12 cellular contexts compared by ENCODE assay signal in genomic region chr12:12365931-12366431, GRCh38. TPM values are rescaled to one million over a fixed set of nuclear protein-coding genes. Genes with fewer than 3 reads are reported as not detected.
DNase-seq lines count a peak whose midpoint lies in the region; ATAC-seq and TF ChIP-seq lines count a peak whose summit lies in the region.
"Had no signal": no experiment of that assay in that cellular context is flagged by ENCODE, and none has a peak within 500 bp of the region (broad histone marks: within the 10 kb centered on the region; RNA-seq: fewer than 3 reads in every experiment).

No MANE protein-coding gene starts in this region.

- H3K27me3 Mint-ChIP-seq in MCF 10A (ENCODE audit: insufficient read depth, unreplicated experiment), result no peaks in the 10 kb centered on the region
- no peaks in the 10 kb centered on the region for H3K27me3 Mint-ChIP-seq in activated CD8-positive, alpha-beta T cell treated with anti-CD3 and anti-CD28 coated beads for 36 hours

- H3K27me3 ChIP-seq in breast epithelium (no peaks in the 10 kb centered on the region), gastroesophageal sphincter (no peaks in the 10 kb centered on the region), thoracic aorta (replicated peaks; ENCODE audit: insufficient read depth) (no peaks in the 10 kb centered on the region), prostate gland (replicated peaks; ENCODE audit: insufficient read depth) (no peaks in the 10 kb centered on the region), MM.1S (replicated peaks; ENCODE audit: insufficient read depth, low read length) (no peaks in the 10 kb centered on the region)

- POLR2A ChIA-PET in MCF 10A (lab: Yijun Ruan, JAX), result interaction anchor here (0.9 to 3.1 kb wide), 3 partner anchors 8 to 353 kb away, joined by 3 to 34 read pairs (median 3); partner anchors contain the start of gene BORCS5
- POLR2A ChIA-PET in activated CD8-positive, alpha-beta T cell treated with anti-CD3 and anti-CD28 coated beads for 36 hours (lab: Charles Lee), result interaction anchor here (1.0 to 3.8 kb wide), 2 partner anchors 8 to 275 kb away, joined by 3 to 18 read pairs; partner anchors contain the start of gene BORCS5

- H3K9me2 ChIP-seq in MM.1S (replicated peaks; ENCODE audit: insufficient read depth, low read length), result no peaks in the 10 kb centered on the region

- ATAC-seq in activated CD8-positive, alpha-beta T cell treated with anti-CD3 and anti-CD28 coated beads for 36 hours, result peak; percentile 53
- ATAC-seq in gastroesophageal sphincter (peak; percentile 57), thoracic aorta (ENCODE audit: insufficient number of reproducible peaks, low FRiP score, low read depth) (no peak)
- ATAC-seq: right cardiac atrium had no signal

- no peak for TF ChIP-seq EP300 in gastroesophageal sphincter (IDR thresholded peaks at IDR 0.05)

- H3F3A ChIP-seq in MM.1S (ENCODE audit: insufficient read depth, low read length), result no peaks in the 10 kb centered on the region; the same call in 1 of the 2 replicates

- DNase-seq in breast epithelium (ENCODE audit: low spot score in 2 of 2), result no peak
- no peak for DNase-seq in MCF 10A (ENCODE audit: unreplicated experiment)
- no peak for DNase-seq in activated CD8-positive, alpha-beta T cell treated with anti-CD3 and anti-CD28 coated beads for 36 hours
- no peak for DNase-seq in thoracic aorta (ENCODE audit: low spot score)
- no peak for DNase-seq in stimulated activated CD4-positive, alpha-beta T cell treated with anti-CD3 and anti-CD28 coated beads, Interleukin-12 subunit alpha, Interleukin-12 subunit beta, amount 100 ng/mL, for 4 hours
- no peak for DNase-seq in prostate gland (ENCODE audit: low spot score)
- DNase-seq in MM.1S, result no peak
- DNase-seq: activated CD8-positive, alpha-beta memory T cell treated with anti-CD3 and anti-CD28 coated beads for 24 hours; right cardiac atrium; T-helper 1 cell had no signal

- H2AFZ ChIP-seq in MM.1S (ENCODE audit: low read length), result no peak overlapping the region

- intact Hi-C loops in breast epithelium (cut with DNase I; ENCODE audit: low total_unique reads), result no loop called here
- intact Hi-C loops in MCF 10A (cut with micrococcal nuclease), result no loop called here
- intact Hi-C loops in activated CD8-positive, alpha-beta T cell treated with anti-CD3 and anti-CD28 coated beads for 36 hours (cut with micrococcal nuclease), result no loop called here
- intact Hi-C loops in prostate gland (cut with DNase I), result no loop called here

- H3K9ac ChIP-seq in MM.1S (ENCODE audit: low read length), result no peak overlapping the region

- H3K9me3 ChIP-seq in breast epithelium (no peaks in the 10 kb centered on the region), gastroesophageal sphincter (no peaks in the 10 kb centered on the region), thoracic aorta (no peaks in the 10 kb centered on the region), prostate gland (no peaks in the 10 kb centered on the region), MM.1S (replicated peaks; ENCODE audit: insufficient read depth, low read length) (no peaks in the 10 kb centered on the region)

- H3K27ac Mint-ChIP-seq in MCF 10A (ENCODE audit: low read depth, unreplicated experiment), result no peak overlapping the region
- H3K27ac Mint-ChIP-seq in activated CD8-positive, alpha-beta T cell treated with anti-CD3 and anti-CD28 coated beads for 36 hours, result peak overlapping the region; percentile 54

- CTCF ChIA-PET in MCF 10A (lab: Yijun Ruan, JAX), result interaction anchor here (1.1 kb wide), 1 partner anchor 10 kb away, joined by 4 read pairs; no protein-coding TSS in a partner anchor
- CTCF ChIA-PET in activated CD8-positive, alpha-beta T cell treated with anti-CD3 and anti-CD28 coated beads for 36 hours (lab: Charles Lee), result interaction anchor here (1.0 to 5.8 kb wide), 6 partner anchors 9 to 300 kb away, joined by 3 to 34 read pairs (median 4); partner anchors contain the start of genes BORCS5 and DUSP16

- H3K36me3 Mint-ChIP-seq in MCF 10A (ENCODE audit: insufficient read depth, unreplicated experiment), result peaks cover 16% of the 10 kb centered on the region
- H3K36me3 Mint-ChIP-seq in activated CD8-positive, alpha-beta T cell treated with anti-CD3 and anti-CD28 coated beads for 36 hours (ENCODE audit: low read depth), result peaks cover 50% of the 10 kb centered on the region

- H3K4me3 Mint-ChIP-seq in MCF 10A (ENCODE audit: unreplicated experiment), result no peak overlapping the region
- H3K4me3 Mint-ChIP-seq in activated CD8-positive, alpha-beta T cell treated with anti-CD3 and anti-CD28 coated beads for 36 hours, result no peak overlapping the region

- H3K4me3 ChIP-seq in breast epithelium, result no peak overlapping the region
- H3K4me3 ChIP-seq in gastroesophageal sphincter, result no peak overlapping the region
- H3K4me3 ChIP-seq in thoracic aorta, result no peak overlapping the region
- H3K4me3 ChIP-seq in prostate gland, result no peak overlapping the region
- no peak overlapping the region for H3K4me3 ChIP-seq in MM.1S (ENCODE audit: low read length)
- H3K4me3 ChIP-seq: lung had no signal

- H4K20me1 ChIP-seq in MM.1S (ENCODE audit: insufficient read depth, low read length), result no peaks in the 10 kb centered on the region

- no peak overlapping the region for H3K4me2 ChIP-seq in MM.1S (ENCODE audit: low read depth, low read length)

- peaks cover 5% of the 10 kb centered on the region for H3K4me1 Mint-ChIP-seq in MCF 10A (ENCODE audit: insufficient read depth, unreplicated experiment)
- H3K4me1 Mint-ChIP-seq in activated CD8-positive, alpha-beta T cell treated with anti-CD3 and anti-CD28 coated beads for 36 hours (ENCODE audit: low read depth), result peaks cover 42% of the 10 kb centered on the region

- no peak for TF ChIP-seq POLR2A in breast epithelium (IDR thresholded peaks at IDR 0.05)
- no peak for TF ChIP-seq POLR2A in gastroesophageal sphincter (IDR thresholded peaks at IDR 0.05)
- TF ChIP-seq POLR2A in prostate gland (IDR thresholded peaks at IDR 0.05), result no peak

- peaks cover 17% of the 10 kb centered on the region for H3K79me2 ChIP-seq in MM.1S (ENCODE audit: low read length)

- BruUV-seq in MCF 10A (replicated peaks; lab: Mats Ljungman, UMichigan), result no TSS peak

- H3K4me1 ChIP-seq in breast epithelium (no peaks in the 10 kb centered on the region), gastroesophageal sphincter (peaks cover 0 to 27% (median 0%) of the 10 kb centered on the region in 3 donors), thoracic aorta (ENCODE audit: control insufficient read depth in 1 of 2, low read depth in 2 of 2) (peaks cover 27 to 35% of the 10 kb centered on the region in 2 donors), prostate gland (replicated peaks) (no peaks in the 10 kb centered on the region), MM.1S (ENCODE audit: low read length) (no peaks in the 10 kb centered on the region)

- no peak for TF ChIP-seq CTCF in breast epithelium (IDR thresholded peaks at IDR 0.05)
- TF ChIP-seq CTCF in MCF 10A (IDR thresholded peaks at IDR 0.05; ENCODE audit: unreplicated experiment), result no peak
- TF ChIP-seq CTCF in activated CD8-positive, alpha-beta T cell treated with anti-CD3 and anti-CD28 coated beads for 36 hours (IDR thresholded peaks at IDR 0.05), result no peak
- no peak for TF ChIP-seq CTCF in gastroesophageal sphincter (IDR thresholded peaks at IDR 0.05)
- no peak for TF ChIP-seq CTCF in thoracic aorta (IDR thresholded peaks at IDR 0.05)
- TF ChIP-seq CTCF in prostate gland (IDR thresholded peaks at IDR 0.05), result no peak
- TF ChIP-seq CTCF in MM.1S (IDR thresholded peaks at IDR 0.05; ENCODE audit: low read length), result no peak

- H3K27ac ChIP-seq in breast epithelium (peak overlapping the region; percentile 44 to 46), gastroesophageal sphincter (peak overlapping the region in 3 of 4 donors; percentile 0 to 22 (median 5)), thoracic aorta (peak overlapping the region; percentile 32 to 63), prostate gland (no peak overlapping the region), MM.1S (ENCODE audit: low read length) (no peak overlapping the region)

- no peaks in the 10 kb centered on the region for H3K9me3 Mint-ChIP-seq in MCF 10A (ENCODE audit: unreplicated experiment)
- H3K9me3 Mint-ChIP-seq in activated CD8-positive, alpha-beta T cell treated with anti-CD3 and anti-CD28 coated beads for 36 hours, result no peaks in the 10 kb centered on the region

- WGBS in gastroesophageal sphincter (ENCODE audit: low coverage in 1 of 2), 2 donors, result 43% methylated on average over 4 of the region's 4 CpGs
- WGBS in prostate gland, result 54% methylated on average over 4 of the region's 4 CpGs

- H3K36me3 ChIP-seq in breast epithelium (no peaks in the 10 kb centered on the region), gastroesophageal sphincter (peaks cover 0 to 20% of the 10 kb centered on the region in 2 donors), thoracic aorta (no peaks in the 10 kb centered on the region), prostate gland (no peaks in the 10 kb centered on the region), MM.1S (replicated peaks; ENCODE audit: insufficient read depth, low read length) (no peaks in the 10 kb centered on the region; the same call in 1 of the 2 replicates)

RNA-seq across cellular contexts. Expression of gene BORCS5, which starts 9.1 kb away (rescaled TPM):
- 10 to 100 TPM; 13.5 to 20.3 (median 17.4) TPM for total RNA-seq in breast epithelium
- 11.0 and 15.3 TPM in 2 replicates for total RNA-seq in MCF 10A (2022)
- total RNA-seq in activated CD8-positive, alpha-beta T cell treated with anti-CD3 and anti-CD28 coated beads for 36 hours, result 10 to 100 TPM; 31.5 to 32.9 TPM
- total RNA-seq in gastroesophageal sphincter, result 10 to 100 TPM; 10.5 to 29.1 (median 19.0) TPM
- total RNA-seq in thoracic aorta, result 10 to 100 TPM; 20.6 to 27.1 TPM
- total RNA-seq in prostate gland, result 10 to 100 TPM in 1 of 2 donors, 1 to 10 TPM in 1; 9.7 to 26.8 TPM

RNA-seq across cellular contexts. Expression of gene MANSC1, which starts 15.9 kb away (rescaled TPM):
- total RNA-seq in breast epithelium (10 to 100 TPM; 16.3 to 24.9 (median 18.7) TPM), MCF 10A (2022) (9.9 and 10.1 TPM in 2 replicates), gastroesophageal sphincter (10 to 100 TPM; 11.0 to 31.2 (median 22.1) TPM), thoracic aorta (10 to 100 TPM; 36.6 to 38.1 TPM), prostate gland (10 to 100 TPM; 28.9 to 33.2 TPM)
- total RNA-seq in activated CD8-positive, alpha-beta T cell treated with anti-CD3 and anti-CD28 coated beads for 36 hours, result under 1 TPM; 0.09 to 0.20 TPM

Comparison
In these comparisons a context has a peak if more than half of its experiments do, and no peak if none do; other contexts are left out.
1. H3K27ac ChIP-seq: peak in breast epithelium (2 of 2), gastroesophageal sphincter (3 of 4) and thoracic aorta (2 of 2); none in prostate gland (0 of 2) and MM.1S (single experiment).